15 cellular contexts compared by ENCODE assay signal in genomic region chr1:29646161-29646775, GRCh38.
A peak's percentile ranks its signal among the peaks of the same experiment; 100 is the strongest.
DNase-seq lines count a peak whose midpoint lies in the region; ATAC-seq, FAIRE-seq and TF ChIP-seq lines count a peak whose summit lies in the region.
"Had no signal": no experiment of that assay in that cellular context is flagged by ENCODE, and none has a peak within 500 bp of the region (broad histone marks: within the 10 kb centered on the region; RNA-seq: fewer than 3 reads in every experiment).

No MANE protein-coding gene starts in this region.

- H3K56ac ChIP-seq in H1 (replicated peaks; ENCODE audit: insufficient read length, low read depth, low read length), result no peak overlapping the region

- no peak overlapping the region for H3K9ac ChIP-seq in H1 (replicated peaks in 1 of 4; ENCODE audit: extremely low read depth in 1 of 4, low read depth in 3 of 4, low read length in 3 of 4)
- H3K9ac ChIP-seq in trophoblast cell (ENCODE audit: low read length), result no peak overlapping the region

- TF ChIP-seq EP300 in H1 (IDR thresholded peaks at IDR 0.05; ENCODE audit: borderline replicate concordance in 1 of 2, low read depth in 2 of 2, low read length in 2 of 2), result no peak

- H3K4me2 ChIP-seq in H1 (ENCODE audit: insufficient read depth in 1 of 2, low read depth in 2 of 2, low read length in 2 of 2) (no peak overlapping the region), trophoblast cell (ENCODE audit: low read length) (no peak overlapping the region)
- H3K4me2 ChIP-seq: A549, PC-9 had no signal

- DNase-seq in natural killer cell treated with Interleukin-12 subunit alpha and Interleukin-12 subunit beta and Interleukin-15 and Interleukin-18, amount 100 ng/mL, for 72 hours (ENCODE audit: low spot score), result peak; percentile 56
- DNase-seq in natural killer cell, result no peak
- peak in 1 of 2 experiments; percentile 23 for DNase-seq in H1 (ENCODE audit: low read depth in 1 of 2, low spot score in 2 of 2)
- DNase-seq in trophoblast cell, result no peak
- no peak for DNase-seq in NCI-H2029 (lab: John Stamatoyannopoulos, UW)
- no peak for DNase-seq in KG1 (lab: John Stamatoyannopoulos, UW)
- DNase-seq in naive thymus-derived CD4-positive, alpha-beta T cell, result no peak
- DNase-seq: CD4-positive, alpha-beta memory T cell; GOT3; HFFc6; KBM-7; NCI-H1048; NCI-H69; PC-9 had no signal

- no peak overlapping the region for H2BK120ac ChIP-seq in H1 (replicated peaks; ENCODE audit: low read depth, low read length)
- H2BK120ac ChIP-seq in trophoblast cell (ENCODE audit: insufficient read depth, low read length, poor library complexity), result no peak overlapping the region

- no peak overlapping the region for H2BK12ac ChIP-seq in H1 (ENCODE audit: low read depth, low read length)
- no peak overlapping the region for H2BK12ac ChIP-seq in trophoblast cell (ENCODE audit: low read length)

- H4K12ac ChIP-seq in trophoblast cell (ENCODE audit: low read depth, low read length), result no peak overlapping the region

- no peak for FAIRE-seq in H1 (lab: Jason Lieb, UNC)
- FAIRE-seq: A549 had no signal

- H3K9me3 ChIP-seq in H1 (ENCODE audit: insufficient read depth in 2 of 2, low read depth in 1 of 2, low read length in 1 of 2), result no peaks in the 10 kb centered on the region
- no peaks in the 10 kb centered on the region for H3K9me3 ChIP-seq in trophoblast cell (ENCODE audit: insufficient read depth, low read depth, low read length)
- no peaks in the 10 kb centered on the region for H3K9me3 ChIP-seq in naive thymus-derived CD4-positive, alpha-beta T cell (ENCODE audit: control insufficient read depth in 2 of 3, low read length in 3 of 3)
- H3K9me3 ChIP-seq: A549 had no signal

- H3K79me1 ChIP-seq in H1 (ENCODE audit: low read depth, low read length) (no peaks in the 10 kb centered on the region), trophoblast cell (ENCODE audit: low read length) (no peaks in the 10 kb centered on the region)

- ATAC-seq in natural killer cell treated with Interleukin-12 subunit alpha and Interleukin-12 subunit beta and Interleukin-15 and Interleukin-18, amount 100 ng/mL, for 72 hours, result no peak
- no peak for ATAC-seq in natural killer cell
- no peak for ATAC-seq in naive thymus-derived CD4-positive, alpha-beta T cell
- ATAC-seq: A549 had no signal

- TF ChIP-seq CTCF in natural killer cell (IDR thresholded peaks at IDR 0.05), result no peak
- no peak for TF ChIP-seq CTCF in H1 (IDR thresholded peaks at IDR 0.05; ENCODE audit: control extremely low read depth in 1 of 3, insufficient read depth in 1 of 3, low read depth in 1 of 3, low read length in 3 of 3)

- no peak overlapping the region for H4K5ac ChIP-seq in H1 (ENCODE audit: insufficient read length, low read depth, low read length)

- H2BK5ac ChIP-seq in H1 (ENCODE audit: low read depth, low read length) (no peak overlapping the region), trophoblast cell (ENCODE audit: low read depth, low read length, poor library complexity) (no peak overlapping the region)

- no peaks in the 10 kb centered on the region for H3K36me3 Mint-ChIP-seq in natural killer cell treated with Interleukin-12 subunit alpha and Interleukin-12 subunit beta and Interleukin-15 and Interleukin-18, amount 100 ng/mL, for 72 hours
- H3K36me3 Mint-ChIP-seq in natural killer cell, result no peaks in the 10 kb centered on the region
- no peaks in the 10 kb centered on the region for H3K36me3 Mint-ChIP-seq in naive thymus-derived CD4-positive, alpha-beta T cell
- H3K36me3 Mint-ChIP-seq: CD4-positive, alpha-beta memory T cell had no signal

- H4K91ac ChIP-seq in H1 (replicated peaks; ENCODE audit: insufficient read length, low read length) (no peak overlapping the region), trophoblast cell (ENCODE audit: low read depth, low read length) (no peak overlapping the region)

- H2AFZ ChIP-seq in H1 (ENCODE audit: low read length) (no peak overlapping the region), trophoblast cell (ENCODE audit: insufficient read depth, low read length, poor library complexity) (no peak overlapping the region)
- H2AFZ ChIP-seq: PC-9 had no signal

- POLR2A ChIA-PET in H1 (lab: Charles Lee; ENCODE audit: partially characterized antibody), result no interaction called here
- POLR2A ChIA-PET in naive thymus-derived CD4-positive, alpha-beta T cell (lab: Charles Lee), result no interaction called here

- H2AK5ac ChIP-seq in H1 (ENCODE audit: low read depth, low read length), result no peak overlapping the region
- no peak overlapping the region for H2AK5ac ChIP-seq in trophoblast cell (ENCODE audit: low read length)

- WGBS in H1 (ENCODE audit: extremely low coverage in 1 of 2, insufficient coverage in 1 of 2, insufficient read length in 1 of 2, insufficient replicate concordance in 2 of 2, low coverage in 1 of 2, low lambda C conversion rate in 2 of 2, missing lambda C conversion rate in 1 of 2), 2 experiments, result 97% methylated on average over 6 of the region's 7 CpGs; no CpG with 5 or more reads in 1 of the 2 experiments
- WGBS in trophoblast cell (ENCODE audit: extremely low coverage, insufficient coverage, insufficient read length), result no CpG with 5 or more reads among the region's 7 CpGs

- H3K79me2 ChIP-seq in H1 (ENCODE audit: control insufficient read depth in 1 of 2, insufficient read depth in 2 of 2, low read length in 2 of 2), result no peaks in the 10 kb centered on the region
- H3K79me2 ChIP-seq in trophoblast cell (ENCODE audit: control insufficient read depth, insufficient read depth, low read length, poor library complexity), result no peaks in the 10 kb centered on the region

- no peaks in the 10 kb centered on the region for H3K4me1 Mint-ChIP-seq in natural killer cell treated with Interleukin-12 subunit alpha and Interleukin-12 subunit beta and Interleukin-15 and Interleukin-18, amount 100 ng/mL, for 72 hours (ENCODE audit: low read depth in 2 of 2)
- no peaks in the 10 kb centered on the region for H3K4me1 Mint-ChIP-seq in natural killer cell
- H3K4me1 Mint-ChIP-seq in naive thymus-derived CD4-positive, alpha-beta T cell, result peaks cover 0 to 2% (median 0%) of the 10 kb centered on the region in 7 donors
- H3K4me1 Mint-ChIP-seq: CD4-positive, alpha-beta memory T cell had no signal

- CTCF ChIA-PET in H1 (lab: Charles Lee; ENCODE audit: partially characterized antibody), result interaction anchor here (0.9 to 2.8 kb wide), 3 partner anchors 10 to 314 kb away, joined by 3 to 17 read pairs (median 4); no protein-coding TSS in a partner anchor
- CTCF ChIA-PET in naive thymus-derived CD4-positive, alpha-beta T cell (lab: Charles Lee), result no interaction called here

- peaks cover 23 to 28% of the 10 kb centered on the region in 2 donors for H3K27me3 Mint-ChIP-seq in natural killer cell treated with Interleukin-12 subunit alpha and Interleukin-12 subunit beta and Interleukin-15 and Interleukin-18, amount 100 ng/mL, for 72 hours
- peaks cover 9 to 22% of the 10 kb centered on the region in 2 donors for H3K27me3 Mint-ChIP-seq in natural killer cell (ENCODE audit: low read depth in 2 of 2)
- peaks cover 3 to 39% (median 22%) of the 10 kb centered on the region in 5 donors for H3K27me3 Mint-ChIP-seq in naive thymus-derived CD4-positive, alpha-beta T cell

- H4K8ac ChIP-seq in H1 (ENCODE audit: extremely low read depth, insufficient read depth, low read length) (peak overlapping the region; percentile 58; the same call in 1 of the 2 replicates), trophoblast cell (ENCODE audit: low read depth, low read length) (no peak overlapping the region)

- no peak overlapping the region for H2BK15ac ChIP-seq in H1 (ENCODE audit: low read length)

- no peaks in the 10 kb centered on the region for H3K36me3 ChIP-seq in H1 (ENCODE audit: control insufficient read depth in 2 of 4, insufficient read depth in 4 of 4, low read length in 3 of 4)
- H3K36me3 ChIP-seq in trophoblast cell (ENCODE audit: control insufficient read depth in 1 of 2, insufficient read depth in 2 of 2, low read length in 2 of 2), result no peaks in the 10 kb centered on the region
- H3K36me3 ChIP-seq in naive thymus-derived CD4-positive, alpha-beta T cell (ENCODE audit: control insufficient read depth in 2 of 3, insufficient read depth in 3 of 3, low read length in 3 of 3), result no peaks in the 10 kb centered on the region

- H3K4me3 ChIP-seq in H1 (ENCODE audit: extremely low read depth in 1 of 4, insufficient read depth in 2 of 4, low read depth in 3 of 4, low read length in 4 of 4) (no peak overlapping the region), trophoblast cell (ENCODE audit: low read depth, low read length) (peak overlapping the region; percentile 50)
- no peak overlapping the region for H3K4me3 ChIP-seq in naive thymus-derived CD4-positive, alpha-beta T cell (ENCODE audit: low read length)
- H3K4me3 ChIP-seq: A549, PC-9 had no signal

- H3K4ac ChIP-seq in H1 (replicated peaks; ENCODE audit: insufficient read length, low read depth, low read length) (no peak overlapping the region), trophoblast cell (ENCODE audit: low read depth, low read length) (no peak overlapping the region)

- intact Hi-C loops in natural killer cell (cut with micrococcal nuclease), result no loop called here
- intact Hi-C loops in naive thymus-derived CD4-positive, alpha-beta T cell (cut with micrococcal nuclease), result no loop called here

- H3K14ac ChIP-seq in H1 (ENCODE audit: insufficient read length) (no peak overlapping the region), trophoblast cell (ENCODE audit: low read length) (no peak overlapping the region)

- H3K18ac ChIP-seq in H1 (ENCODE audit: extremely low read depth, low read length) (no peak overlapping the region), trophoblast cell (ENCODE audit: low read length) (no peak overlapping the region)

- no peak overlapping the region for H3K27ac Mint-ChIP-seq in natural killer cell treated with Interleukin-12 subunit alpha and Interleukin-12 subunit beta and Interleukin-15 and Interleukin-18, amount 100 ng/mL, for 72 hours
- H3K27ac Mint-ChIP-seq in natural killer cell, result no peak overlapping the region
- H3K27ac Mint-ChIP-seq in naive thymus-derived CD4-positive, alpha-beta T cell, result no peak overlapping the region
- H3K27ac Mint-ChIP-seq: CD4-positive, alpha-beta memory T cell; HFFc6 had no signal

- H3K4me1 ChIP-seq in H1 (replicated peaks in 1 of 4; ENCODE audit: control insufficient read depth in 3 of 4, insufficient read depth in 4 of 4, low read length in 3 of 4) (no peaks in the 10 kb centered on the region), trophoblast cell (ENCODE audit: control insufficient read depth in 1 of 2, insufficient read depth in 2 of 2, low read length in 2 of 2) (no peaks in the 10 kb centered on the region)
- no peaks in the 10 kb centered on the region for H3K4me1 ChIP-seq in naive thymus-derived CD4-positive, alpha-beta T cell (ENCODE audit: control insufficient read depth in 2 of 2, insufficient read depth in 2 of 2, low read length in 2 of 2)
- H3K4me1 ChIP-seq: A549 had no signal

- H2BK20ac ChIP-seq in H1 (ENCODE audit: low read length), result no peak overlapping the region

- H3K27me3 ChIP-seq in H1 (replicated peaks in 1 of 4; ENCODE audit: control insufficient read depth in 3 of 4, extremely low read depth in 1 of 4, insufficient read depth in 3 of 4, low read length in 3 of 4), result no peaks in the 10 kb centered on the region
- H3K27me3 ChIP-seq in trophoblast cell (ENCODE audit: insufficient read depth, low read length), result no peaks in the 10 kb centered on the region
- no peaks in the 10 kb centered on the region for H3K27me3 ChIP-seq in naive thymus-derived CD4-positive, alpha-beta T cell (ENCODE audit: control insufficient read depth in 2 of 2, insufficient read depth in 2 of 2, low read length in 2 of 2)

- H3K27ac ChIP-seq in H1 (ENCODE audit: low read depth, low read length), result no peak overlapping the region
- no peak overlapping the region for H3K27ac ChIP-seq in trophoblast cell (ENCODE audit: low read depth, low read length)
- H3K27ac ChIP-seq in naive thymus-derived CD4-positive, alpha-beta T cell (ENCODE audit: low read depth, low read length), result no peak overlapping the region
- H3K27ac ChIP-seq: A549, PC-9 had no signal

- H3K4me3 Mint-ChIP-seq in natural killer cell treated with Interleukin-12 subunit alpha and Interleukin-12 subunit beta and Interleukin-15 and Interleukin-18, amount 100 ng/mL, for 72 hours, result no peak overlapping the region
- H3K4me3 Mint-ChIP-seq in natural killer cell, result no peak overlapping the region
- H3K4me3 Mint-ChIP-seq in naive thymus-derived CD4-positive, alpha-beta T cell, result no peak overlapping the region
- H3K4me3 Mint-ChIP-seq: CD4-positive, alpha-beta memory T cell; HFFc6 had no signal

- H3K9me3 Mint-ChIP-seq in natural killer cell treated with Interleukin-12 subunit alpha and Interleukin-12 subunit beta and Interleukin-15 and Interleukin-18, amount 100 ng/mL, for 72 hours, result no peaks in the 10 kb centered on the region
- H3K9me3 Mint-ChIP-seq in natural killer cell, result no peaks in the 10 kb centered on the region
- peaks cover 0 to 2% (median 0%) of the 10 kb centered on the region in 11 donors for H3K9me3 Mint-ChIP-seq in naive thymus-derived CD4-positive, alpha-beta T cell
- H3K9me3 Mint-ChIP-seq: HFFc6 had no signal

- TF ChIP-seq RAD21 in H1 (IDR thresholded peaks at IDR 0.05 in 1 of 2, conservative IDR thresholded peaks at IDR 0.05 in 1 of 2; ENCODE audit: low read depth in 2 of 2, low read length in 2 of 2), result no peak

- TF ChIP-seq POLR2A in H1 (IDR thresholded peaks at IDR 0.05; ENCODE audit: control extremely low read depth in 1 of 2, low read depth in 2 of 2, low read length in 2 of 2), result no peak

- H3K23ac ChIP-seq in H1 (ENCODE audit: insufficient read length) (no peak overlapping the region), trophoblast cell (ENCODE audit: low read length) (no peak overlapping the region)

- no peaks in the 10 kb centered on the region for H3K23me2 ChIP-seq in H1 (ENCODE audit: low read depth, low read length)

- no peaks in the 10 kb centered on the region for H4K20me1 ChIP-seq in H1 (replicated peaks in 1 of 2; ENCODE audit: control insufficient read depth in 1 of 2, insufficient read depth in 2 of 2, low read length in 2 of 2)
